Comparison of ENCODE assay signal across 11 cellular contexts in genomic region chr10:514137-514671, GRCh38.
DNase-seq lines count a peak whose midpoint lies in the region; ATAC-seq, FAIRE-seq and TF ChIP-seq lines count a peak whose summit lies in the region.
"Had no signal": no experiment of that assay in that cellular context is flagged by ENCODE, and none has a peak within 500 bp of the region (broad histone marks: within the 10 kb centered on the region; RNA-seq: fewer than 3 reads in every experiment).

No MANE protein-coding gene starts in this region.

- no peak overlapping the region for H2AFZ ChIP-seq in KMS-11 (ENCODE audit: low read depth)

- CTCF ChIA-PET in activated CD4-positive, alpha-beta memory T cell treated with anti-CD3 and anti-CD28 coated beads for 36 hours (lab: Charles Lee): no interaction called here

- 49 to 75% (median 57%) methylated on average over 22 of the region's 22 CpGs for whole genome bisulfite sequencing in small intestine, 3 donors

- no peak for ATAC-seq in HG02623 (IDR thresholded peaks at IDR 0.05; ENCODE audit: unreplicated experiment)

- peak overlapping the region; percentile 77; the same call in 1 of the 2 replicates for H3K27ac ChIP-seq in KMS-11
- H3K27ac ChIP-seq in small intestine (ENCODE audit: low read depth in 1 of 2, low read length in 1 of 2): peak overlapping the region in 1 of 2 donors; percentile 72
- H3K27ac ChIP-seq: vagina had no signal

- H3K4me1 ChIP-seq in KMS-11 (ENCODE audit: low read depth, poor library complexity, severe bottlenecking): peaks cover 58% of the 10 kb centered on the region
- H3K4me1 ChIP-seq in small intestine (ENCODE audit: control insufficient read depth in 2 of 2, insufficient read depth in 1 of 2, low read depth in 1 of 2, low read length in 1 of 2): no peaks in the 10 kb centered on the region

- H3K9ac ChIP-seq in KMS-11: no peak overlapping the region

- peak; percentile 4 for DNase-seq in NCI-H524 treated with DMSO at 0.1 percent for 48 hours (lab: John Stamatoyannopoulos, UW)
- DNase-seq in inferior parietal cortex (ENCODE audit: extremely low spot score): peak; percentile 71
- DNase-seq in small intestine: peak; percentile 57
- DNase-seq in glomerular visceral epithelial cell (ENCODE audit: extremely low spot score): no peak
- DNase-seq in LoVo (ENCODE audit: low spot score): no peak
- DNase-seq in activated CD4-positive, alpha-beta memory T cell treated with anti-CD3 and anti-CD28 coated beads for 36 hours: no peak

- POLR2A ChIA-PET in activated CD4-positive, alpha-beta memory T cell treated with anti-CD3 and anti-CD28 coated beads for 36 hours (lab: Charles Lee): no interaction called here

- no peaks in the 10 kb centered on the region for H3K27me3 ChIP-seq in KMS-11 (ENCODE audit: insufficient read depth, low read depth)
- no peaks in the 10 kb centered on the region for H3K27me3 ChIP-seq in small intestine (ENCODE audit: control insufficient read depth in 2 of 2, insufficient read depth in 2 of 2, low read length in 2 of 2)
- H3K27me3 ChIP-seq: vagina had no signal

- FAIRE-seq in small intestine (lab: Jason Lieb, UNC): no peak
- FAIRE-seq: endothelial cell of umbilical vein, keratinocyte had no signal

- TF ChIP-seq CTCF in KMS-11 (conservative IDR thresholded peaks at IDR 0.05; ENCODE audit: low read depth, low read length): no peak

- peaks cover 24% of the 10 kb centered on the region for H3K79me2 ChIP-seq in KMS-11 (ENCODE audit: insufficient read depth, low read depth)

- no peak overlapping the region for H3K27ac Mint-ChIP-seq in activated CD4-positive, alpha-beta memory T cell treated with anti-CD3 and anti-CD28 coated beads for 36 hours

- peaks cover 11% of the 10 kb centered on the region for H3K4me1 Mint-ChIP-seq in activated CD4-positive, alpha-beta memory T cell treated with anti-CD3 and anti-CD28 coated beads for 36 hours (ENCODE audit: low read depth)

- no peaks in the 10 kb centered on the region for H3K27me3 Mint-ChIP-seq in activated CD4-positive, alpha-beta memory T cell treated with anti-CD3 and anti-CD28 coated beads for 36 hours

- no peaks in the 10 kb centered on the region for H3K9me3 Mint-ChIP-seq in activated CD4-positive, alpha-beta memory T cell treated with anti-CD3 and anti-CD28 coated beads for 36 hours

- intact Hi-C loops in activated CD4-positive, alpha-beta memory T cell treated with anti-CD3 and anti-CD28 coated beads for 36 hours (cut with micrococcal nuclease): no loop called here

- H3K36me3 ChIP-seq in KMS-11 (ENCODE audit: insufficient read depth): no peaks in the 10 kb centered on the region
- H3K36me3 ChIP-seq in small intestine (ENCODE audit: control insufficient read depth in 2 of 2, insufficient read depth in 2 of 2, low read length in 2 of 2): no peaks in the 10 kb centered on the region
- H3K36me3 ChIP-seq: vagina had no signal

- no peaks in the 10 kb centered on the region for H3K9me3 ChIP-seq in small intestine (ENCODE audit: control insufficient read depth, low read depth)
- H3K9me3 ChIP-seq: vagina had no signal

- peak overlapping the region; percentile 73; the same call in 1 of the 2 replicates for H3K4me2 ChIP-seq in KMS-11

- H4K20me1 ChIP-seq in KMS-11 (ENCODE audit: insufficient read depth): no peaks in the 10 kb centered on the region

- no peak overlapping the region for H3K4me3 Mint-ChIP-seq in activated CD4-positive, alpha-beta memory T cell treated with anti-CD3 and anti-CD28 coated beads for 36 hours

- H3K36me3 Mint-ChIP-seq in activated CD4-positive, alpha-beta memory T cell treated with anti-CD3 and anti-CD28 coated beads for 36 hours: no peaks in the 10 kb centered on the region

- H3K4me3 ChIP-seq in KMS-11 (IDR thresholded peaks at IDR 0.05; ENCODE audit: insufficient read depth, low read depth, low read length) (no peak overlapping the region), small intestine (ENCODE audit: low read depth in 1 of 2, low read length in 2 of 2) (no peak overlapping the region)
- H3K4me3 ChIP-seq: vagina had no signal

Comparison
In these comparisons a context has a peak if more than half of its experiments do, and no peak if none do; other contexts are left out.
1. DNase-seq: peak in NCI-H524 treated with DMSO at 0.1 percent for 48 hours (single experiment), inferior parietal cortex (single experiment) and small intestine (single experiment); none in glomerular visceral epithelial cell (single experiment), LoVo (single experiment) and activated CD4-positive, alpha-beta memory T cell treated with anti-CD3 and anti-CD28 coated beads for 36 hours (single experiment).